23 cellular contexts compared by ENCODE assay signal in the genomic region with DNA sequence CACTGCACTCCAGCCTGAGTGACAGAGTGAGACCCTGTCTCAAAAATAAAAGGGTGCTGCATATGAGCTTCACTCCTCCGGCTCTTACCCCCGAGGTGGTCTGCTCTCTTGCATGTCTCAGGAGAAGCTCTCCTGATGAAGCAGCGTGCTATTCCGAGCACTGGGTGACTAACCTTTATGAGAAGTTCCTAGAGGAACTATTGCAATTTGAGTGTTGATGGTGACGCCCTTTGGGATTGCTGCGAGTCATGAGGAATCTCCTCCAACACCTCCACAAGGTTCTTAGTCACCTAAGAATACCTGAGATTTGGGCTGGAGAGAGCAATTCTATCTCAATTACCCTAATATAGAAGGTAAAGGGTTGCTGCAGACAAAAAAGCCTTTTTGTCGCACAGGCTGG. TPM values are rescaled to one million over a fixed set of nuclear protein-coding genes. Genes with fewer than 3 reads are reported as not detected.
DNase-seq lines count a peak whose midpoint lies in the region; ATAC-seq and TF ChIP-seq lines count a peak whose summit lies in the region.
"Had no signal": no experiment of that assay in that cellular context is flagged by ENCODE, and none has a peak within 500 bp of the region (broad histone marks: within the 10 kb centered on the region; RNA-seq: fewer than 3 reads in every experiment).

No MANE protein-coding gene starts in this region.

- H3K4me3 Mint-ChIP-seq in activated T-helper 17 cell treated with anti-CD3 and anti-CD28 coated beads, Interleukin-2, amount 50 U/mL, for 72 hours, result peak overlapping the region; percentile 46
- H3K4me3 Mint-ChIP-seq: T-helper 1 cell treated with Interleukin-12 subunit alpha and Interleukin-12 subunit beta and Interleukin-4 antibody, amounts not matched to agents 30 μg/mL and 1 μg/mL, for 36 hours had no signal

- peaks cover 39% of the 10 kb centered on the region for H3K27me3 Mint-ChIP-seq in activated T-helper 17 cell treated with anti-CD3 and anti-CD28 coated beads, Interleukin-2, amount 50 U/mL, for 72 hours

- H3K4me3 ChIP-seq in BLaER1 treated with 17β-estradiol and CSF1 and Interleukin-3, amounts not matched to agents 10 nM and 100 nM, result peak overlapping the region in 2 of 10 experiments; percentile 2 to 16; a peak in 1 of 20 replicates
- H3K4me3 ChIP-seq in mucosa of rectum (ENCODE audit: low read length in 2 of 2), result no peak overlapping the region
- no peak overlapping the region for H3K4me3 ChIP-seq in smooth muscle cell
- H3K4me3 ChIP-seq: ovary, SJCRH30 had no signal

- H3K36me3 ChIP-seq in BLaER1 treated with 17β-estradiol and CSF1 and Interleukin-3, amounts not matched to agents 10 nM and 100 nM, result peaks cover 0 to 4% (median 0%) of the 10 kb centered on the region in 11 experiments; a peak in 1 of 22 replicates
- no peaks in the 10 kb centered on the region for H3K36me3 ChIP-seq in mucosa of rectum (ENCODE audit: control insufficient read depth in 2 of 2, insufficient read depth in 2 of 2, low read length in 2 of 2)
- H3K36me3 ChIP-seq in smooth muscle cell (ENCODE audit: low read depth), result no peaks in the 10 kb centered on the region
- H3K36me3 ChIP-seq: ovary, SJCRH30 had no signal

- peaks cover 5% of the 10 kb centered on the region for H3K4me1 Mint-ChIP-seq in activated T-helper 17 cell treated with anti-CD3 and anti-CD28 coated beads, Interleukin-2, amount 50 U/mL, for 72 hours

- no peak overlapping the region for H2AFZ ChIP-seq in smooth muscle cell (ENCODE audit: low read depth)

- H4K20me1 ChIP-seq in BLaER1 treated with 17β-estradiol and CSF1 and Interleukin-3, amounts not matched to agents 10 nM and 100 nM, result no peaks in the 10 kb centered on the region
- no peaks in the 10 kb centered on the region for H4K20me1 ChIP-seq in smooth muscle cell (ENCODE audit: low read depth)

- H3K4me2 ChIP-seq in BLaER1 treated with 17β-estradiol and CSF1 and Interleukin-3, amounts not matched to agents 10 nM and 100 nM, result peak overlapping the region; percentile 70 to 82 (median 78)
- no peak overlapping the region for H3K4me2 ChIP-seq in smooth muscle cell

- peaks cover 20% of the 10 kb centered on the region for H3F3A ChIP-seq in smooth muscle cell (ENCODE audit: low read depth)

- no peaks in the 10 kb centered on the region for H3K79me2 ChIP-seq in smooth muscle cell (ENCODE audit: low read depth)

- peaks cover 0 to 10% (median 0%) of the 10 kb centered on the region in 11 experiments; a peak in 4 of 22 replicates for H3K27me3 ChIP-seq in BLaER1 treated with 17β-estradiol and CSF1 and Interleukin-3, amounts not matched to agents 10 nM and 100 nM
- no peaks in the 10 kb centered on the region for H3K27me3 ChIP-seq in mucosa of rectum (ENCODE audit: control insufficient read depth in 2 of 2, insufficient read depth in 2 of 2, low read length in 2 of 2)
- H3K27me3 ChIP-seq in smooth muscle cell (ENCODE audit: low read depth), result no peaks in the 10 kb centered on the region
- H3K27me3 ChIP-seq: ovary, SJCRH30 had no signal

- WGBS in smooth muscle cell (ENCODE audit: low lambda C conversion rate), result 92% methylated on average over 7 of the region's 7 CpGs

- H3K9me3 ChIP-seq in BLaER1 treated with 17β-estradiol and CSF1 and Interleukin-3, amounts not matched to agents 10 nM and 100 nM (replicated peaks in 1 of 11), result peaks cover 0 to 7% (median 0%) of the 10 kb centered on the region in 11 experiments; a peak in 4 of 22 replicates
- H3K9me3 ChIP-seq in mucosa of rectum (ENCODE audit: control insufficient read depth in 2 of 2, low read length in 2 of 2) (no peaks in the 10 kb centered on the region), smooth muscle cell (replicated peaks; ENCODE audit: low read depth) (no peaks in the 10 kb centered on the region)
- H3K9me3 ChIP-seq: ovary, SJCRH30 had no signal

- ATAC-seq in activated T-helper 17 cell treated with anti-CD3 and anti-CD28 coated beads, Interleukin-2, amount 50 U/mL, for 72 hours (replicated peaks), result no peak
- ATAC-seq in HG02678 (IDR thresholded peaks at IDR 0.05; ENCODE audit: unreplicated experiment), result no peak
- ATAC-seq: natural killer cell treated with Interleukin-12 subunit alpha and Interleukin-12 subunit beta and Interleukin-15 and Interleukin-18, amount 100 ng/mL, for 72 hours; right cardiac atrium had no signal

- TF ChIP-seq CTCF in smooth muscle cell (IDR thresholded peaks at IDR 0.05; ENCODE audit: borderline replicate concordance, insufficient read depth, poor library complexity, severe bottlenecking), result no peak

- H3K4me1 ChIP-seq in BLaER1 treated with 17β-estradiol and CSF1 and Interleukin-3, amounts not matched to agents 10 nM and 100 nM, result peaks cover 14 to 17% (median 16%) of the 10 kb centered on the region in 10 experiments
- H3K4me1 ChIP-seq in mucosa of rectum (ENCODE audit: control insufficient read depth in 2 of 2, insufficient read depth in 2 of 2, low read length in 2 of 2) (peaks cover 14 to 37% of the 10 kb centered on the region in 2 donors), smooth muscle cell (ENCODE audit: low read depth) (peaks cover 15% of the 10 kb centered on the region)

- no peaks in the 10 kb centered on the region for H3K36me3 Mint-ChIP-seq in activated T-helper 17 cell treated with anti-CD3 and anti-CD28 coated beads, Interleukin-2, amount 50 U/mL, for 72 hours (ENCODE audit: low read depth)
- H3K36me3 Mint-ChIP-seq: CD4-positive, CD25-positive, alpha-beta regulatory T cell; natural killer cell treated with Interleukin-12 subunit alpha and Interleukin-12 subunit beta and Interleukin-15 and Interleukin-18, amount 100 ng/mL, for 72 hours had no signal

- peak overlapping the region in 3 of 11 experiments; percentile 37 to 52 (median 39); a peak in 5 of 22 replicates for H3K9ac ChIP-seq in BLaER1 treated with 17β-estradiol and CSF1 and Interleukin-3, amounts not matched to agents 10 nM and 100 nM
- no peak overlapping the region for H3K9ac ChIP-seq in mucosa of rectum (ENCODE audit: low read depth in 1 of 2, low read length in 2 of 2)
- no peak overlapping the region for H3K9ac ChIP-seq in smooth muscle cell (ENCODE audit: low read depth)

- H3K27ac ChIP-seq in BLaER1 treated with 17β-estradiol and CSF1 and Interleukin-3, amounts not matched to agents 10 nM and 100 nM, result peak overlapping the region in 5 of 11 experiments; percentile 14 to 62 (median 47); a peak in 9 of 22 replicates
- H3K27ac ChIP-seq in mucosa of rectum (ENCODE audit: low read depth in 2 of 2, low read length in 2 of 2), result peak overlapping the region; percentile 69 to 80
- no peak overlapping the region for H3K27ac ChIP-seq in smooth muscle cell (ENCODE audit: low read depth)
- H3K27ac ChIP-seq: ovary, SJCRH30 had no signal

- DNase-seq in Daoy (ENCODE audit: low read depth) (peak; percentile 20), DMS153 treated with DMSO at 0.1 percent for 48 hours (lab: John Stamatoyannopoulos, UW; ENCODE audit: unreplicated experiment) (no peak), smooth muscle cell (lab: John Stamatoyannopoulos, UW; ENCODE audit: unreplicated experiment) (no peak)
- DNase-seq: activated CD4-positive, alpha-beta T cell treated with anti-CD3 and anti-CD28 coated beads, Interleukin-2, amount 50 U/mL, for 4 hours; activated gamma-delta T cell treated with Interleukin-2 at 50 U/mL for 16 hours; amniotic stem cell; DMS153; mesendoderm; NCI-H1105; NCI-H2029 treated with DMSO at 0.1 percent for 48 hours; NCI-H446; OCI-M1; ovary; right cardiac atrium; SJCRH30 had no signal

- no peaks in the 10 kb centered on the region for H3K9me3 Mint-ChIP-seq in activated T-helper 17 cell treated with anti-CD3 and anti-CD28 coated beads, Interleukin-2, amount 50 U/mL, for 72 hours
- H3K9me3 Mint-ChIP-seq: natural killer cell treated with Interleukin-12 subunit alpha and Interleukin-12 subunit beta and Interleukin-15 and Interleukin-18, amount 100 ng/mL, for 72 hours; T-helper 1 cell treated with Interleukin-12 subunit alpha and Interleukin-12 subunit beta and Interleukin-4 antibody, amounts not matched to agents 30 μg/mL and 1 μg/mL, for 36 hours had no signal

- H3K27ac Mint-ChIP-seq in activated T-helper 17 cell treated with anti-CD3 and anti-CD28 coated beads, Interleukin-2, amount 50 U/mL, for 72 hours, result no peak overlapping the region
- H3K27ac Mint-ChIP-seq: natural killer cell treated with Interleukin-12 subunit alpha and Interleukin-12 subunit beta and Interleukin-15 and Interleukin-18, amount 100 ng/mL, for 72 hours; T-helper 1 cell treated with Interleukin-12 subunit alpha and Interleukin-12 subunit beta and Interleukin-4 antibody, amounts not matched to agents 30 μg/mL and 1 μg/mL, for 36 hours had no signal

RNA-seq across cellular contexts. Expression of a gene that starts 40.8 kb away (rescaled TPM):
- 29.9 and 39.1 TPM in 2 replicates for total RNA-seq in Daoy (2014; rRNA removed; shearing (Covaris generic))
- not detected for total RNA-seq in activated T-helper 17 cell treated with anti-CD3 and anti-CD28 coated beads, Interleukin-2, amount 50 U/mL, for 72 hours
- 142 and 148 TPM in 2 replicates for total RNA-seq in smooth muscle cell
- polyA plus RNA-seq in smooth muscle cell, result 40.9 and 219 TPM in 2 replicates
- total RNA-seq: CD4-positive, CD25-positive, alpha-beta regulatory T cell; LHCN-M2; natural killer cell treated with Interleukin-12 subunit alpha and Interleukin-12 subunit beta and Interleukin-15 and Interleukin-18, amount 100 ng/mL, for 72 hours had no signal
- polyA plus RNA-seq: CD4-positive, CD25-positive, alpha-beta regulatory T cell had no signal

Comparison
In these comparisons a context has a peak if more than half of its experiments do, and no peak if none do; other contexts are left out.
1. RNA of a gene that starts 40.8 kb away (total RNA-seq): 142 to 148 TPM in smooth muscle cell and 29.9 to 39.1 TPM in Daoy; not detected in activated T-helper 17 cell treated with anti-CD3 and anti-CD28 coated beads, Interleukin-2, amount 50 U/mL, for 72 hours; every median in the first group is over 10 times any median in the second.